In genomic region chr19:844300-844971, GRCh38 we compare ENCODE assay signal across 1 cellular context.
A peak's percentile ranks its signal among the peaks of the same experiment; 100 is the strongest.
TF ChIP-seq lines count a peak whose summit lies in the region.

No MANE protein-coding gene starts in this region.

TF ChIP-seq in HepG2, 621 proteins besides CTCF, POLR2A, EP300 and RAD21:
- no peak for TF ChIP-seq ZNF101 (CRISPR knock-in tag; IDR thresholded peaks at IDR 0.05; ENCODE audit: borderline replicate concordance, low read depth)
- TF ChIP-seq CHD4 (IDR thresholded peaks at IDR 0.05; ENCODE audit: borderline replicate concordance, low read length) = no peak
- no peak for TF ChIP-seq ZNF484 (CRISPR knock-in tag; IDR thresholded peaks at IDR 0.05; ENCODE audit: borderline replicate concordance, low read depth)
- TF ChIP-seq PBX3 (CRISPR knock-in tag; IDR thresholded peaks at IDR 0.05; ENCODE audit: borderline replicate concordance) = no peak
- no peak for TF ChIP-seq MTA3 (CRISPR knock-in tag; IDR thresholded peaks at IDR 0.05)
- TF ChIP-seq CHCHD3 (CRISPR knock-in tag; IDR thresholded peaks at IDR 0.05) = no peak
- TF ChIP-seq ZSCAN25 (CRISPR knock-in tag; IDR thresholded peaks at IDR 0.05) = 0 out of 2 replicates have a peak, but pooled peaks have one; percentile 65
- no peak for TF ChIP-seq ZNF503 (CRISPR knock-in tag; IDR thresholded peaks at IDR 0.05)
- no peak for TF ChIP-seq ZNF530 (CRISPR knock-in tag; IDR thresholded peaks at IDR 0.05; ENCODE audit: low read depth)
- TF ChIP-seq CBX1 (IDR thresholded peaks at IDR 0.05; ENCODE audit: low read depth) = no peak
- no peak for TF ChIP-seq HMGA1 (CRISPR knock-in tag; conservative IDR thresholded peaks at IDR 0.05)
- TF ChIP-seq, protein P1, sequence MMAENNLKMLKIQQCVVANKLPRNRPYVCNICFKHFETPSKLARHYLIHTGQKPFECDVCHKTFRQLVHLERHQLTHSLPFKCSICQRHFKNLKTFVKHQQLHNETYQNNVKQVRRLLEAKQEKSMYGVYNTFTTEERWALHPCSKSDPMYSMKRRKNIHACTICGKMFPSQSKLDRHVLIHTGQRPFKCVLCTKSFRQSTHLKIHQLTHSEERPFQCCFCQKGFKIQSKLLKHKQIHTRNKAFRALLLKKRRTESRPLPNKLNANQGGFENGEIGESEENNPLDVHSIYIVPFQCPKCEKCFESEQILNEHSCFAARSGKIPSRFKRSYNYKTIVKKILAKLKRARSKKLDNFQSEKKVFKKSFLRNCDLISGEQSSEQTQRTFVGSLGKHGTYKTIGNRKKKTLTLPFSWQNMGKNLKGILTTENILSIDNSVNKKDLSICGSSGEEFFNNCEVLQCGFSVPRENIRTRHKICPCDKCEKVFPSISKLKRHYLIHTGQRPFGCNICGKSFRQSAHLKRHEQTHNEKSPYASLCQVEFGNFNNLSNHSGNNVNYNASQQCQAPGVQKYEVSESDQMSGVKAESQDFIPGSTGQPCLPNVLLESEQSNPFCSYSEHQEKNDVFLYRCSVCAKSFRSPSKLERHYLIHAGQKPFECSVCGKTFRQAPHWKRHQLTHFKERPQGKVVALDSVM (CRISPR knock-in tag; IDR thresholded peaks at IDR 0.05) = peak; percentile 42; the same call in 1 of the 2 replicates
- no peak for TF ChIP-seq ZNF577 (CRISPR knock-in tag; IDR thresholded peaks at IDR 0.05; ENCODE audit: borderline replicate concordance, low read depth)
- TF ChIP-seq ZNF460 (CRISPR knock-in tag; IDR thresholded peaks at IDR 0.05; ENCODE audit: borderline replicate concordance) = no peak
- TF ChIP-seq NR1H2 (CRISPR knock-in tag; IDR thresholded peaks at IDR 0.05; ENCODE audit: borderline replicate concordance, low read depth) = no peak
- no peak for TF ChIP-seq ARID4A (CRISPR knock-in tag; IDR thresholded peaks at IDR 0.05; ENCODE audit: borderline replicate concordance)
- TF ChIP-seq ZKSCAN8 (CRISPR knock-in tag; IDR thresholded peaks at IDR 0.05; ENCODE audit: borderline replicate concordance) = peak; percentile 89
TF ChIP-seq in HepG2: peak in this region for 3.
